In the genomic region with DNA sequence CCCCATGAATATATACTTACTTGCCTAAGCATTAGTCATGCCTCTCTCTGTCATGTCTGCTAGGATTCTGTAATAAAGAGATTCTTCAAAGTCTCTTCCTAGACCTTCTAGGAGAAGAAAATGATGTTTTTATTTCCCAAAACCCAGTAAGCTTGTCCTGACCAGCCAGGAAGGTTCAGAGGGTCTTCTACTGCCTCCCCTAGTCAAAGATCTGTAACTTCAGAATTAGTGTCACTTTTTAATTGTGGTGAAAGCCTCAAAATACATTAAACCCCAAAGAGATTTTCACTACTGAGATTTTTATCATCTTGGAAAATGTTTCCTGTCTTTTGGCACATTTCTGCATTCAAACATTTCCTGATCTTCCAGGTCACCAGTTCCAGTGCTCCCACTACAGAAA, we compare ENCODE assay signal across 1 cellular context.
TF ChIP-seq lines count a peak whose summit lies in the region.

No MANE protein-coding gene starts in this region.

TF ChIP-seq in GM12878, 131 proteins besides CTCF, POLR2A, EP300 and RAD21 (continued from another document):
- TF ChIP-seq, protein P1, sequence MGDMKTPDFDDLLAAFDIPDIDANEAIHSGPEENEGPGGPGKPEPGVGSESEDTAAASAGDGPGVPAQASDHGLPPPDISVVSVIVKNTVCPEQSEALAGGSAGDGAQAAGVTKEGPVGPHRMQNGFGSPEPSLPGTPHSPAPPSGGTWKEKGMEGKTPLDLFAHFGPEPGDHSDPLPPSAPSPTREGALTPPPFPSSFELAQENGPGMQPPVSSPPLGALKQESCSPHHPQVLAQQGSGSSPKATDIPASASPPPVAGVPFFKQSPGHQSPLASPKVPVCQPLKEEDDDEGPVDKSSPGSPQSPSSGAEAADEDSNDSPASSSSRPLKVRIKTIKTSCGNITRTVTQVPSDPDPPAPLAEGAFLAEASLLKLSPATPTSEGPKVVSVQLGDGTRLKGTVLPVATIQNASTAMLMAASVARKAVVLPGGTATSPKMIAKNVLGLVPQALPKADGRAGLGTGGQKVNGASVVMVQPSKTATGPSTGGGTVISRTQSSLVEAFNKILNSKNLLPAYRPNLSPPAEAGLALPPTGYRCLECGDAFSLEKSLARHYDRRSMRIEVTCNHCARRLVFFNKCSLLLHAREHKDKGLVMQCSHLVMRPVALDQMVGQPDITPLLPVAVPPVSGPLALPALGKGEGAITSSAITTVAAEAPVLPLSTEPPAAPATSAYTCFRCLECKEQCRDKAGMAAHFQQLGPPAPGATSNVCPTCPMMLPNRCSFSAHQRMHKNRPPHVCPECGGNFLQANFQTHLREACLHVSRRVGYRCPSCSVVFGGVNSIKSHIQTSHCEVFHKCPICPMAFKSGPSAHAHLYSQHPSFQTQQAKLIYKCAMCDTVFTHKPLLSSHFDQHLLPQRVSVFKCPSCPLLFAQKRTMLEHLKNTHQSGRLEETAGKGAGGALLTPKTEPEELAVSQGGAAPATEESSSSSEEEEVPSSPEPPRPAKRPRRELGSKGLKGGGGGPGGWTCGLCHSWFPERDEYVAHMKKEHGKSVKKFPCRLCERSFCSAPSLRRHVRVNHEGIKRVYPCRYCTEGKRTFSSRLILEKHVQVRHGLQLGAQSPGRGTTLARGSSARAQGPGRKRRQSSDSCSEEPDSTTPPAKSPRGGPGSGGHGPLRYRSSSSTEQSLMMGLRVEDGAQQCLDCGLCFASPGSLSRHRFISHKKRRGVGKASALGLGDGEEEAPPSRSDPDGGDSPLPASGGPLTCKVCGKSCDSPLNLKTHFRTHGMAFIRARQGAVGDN (IDR thresholded peaks at IDR 0.05) = 0 out of 2 replicates have a peak, but pooled peaks have one; percentile 1
- TF ChIP-seq, protein P2, sequence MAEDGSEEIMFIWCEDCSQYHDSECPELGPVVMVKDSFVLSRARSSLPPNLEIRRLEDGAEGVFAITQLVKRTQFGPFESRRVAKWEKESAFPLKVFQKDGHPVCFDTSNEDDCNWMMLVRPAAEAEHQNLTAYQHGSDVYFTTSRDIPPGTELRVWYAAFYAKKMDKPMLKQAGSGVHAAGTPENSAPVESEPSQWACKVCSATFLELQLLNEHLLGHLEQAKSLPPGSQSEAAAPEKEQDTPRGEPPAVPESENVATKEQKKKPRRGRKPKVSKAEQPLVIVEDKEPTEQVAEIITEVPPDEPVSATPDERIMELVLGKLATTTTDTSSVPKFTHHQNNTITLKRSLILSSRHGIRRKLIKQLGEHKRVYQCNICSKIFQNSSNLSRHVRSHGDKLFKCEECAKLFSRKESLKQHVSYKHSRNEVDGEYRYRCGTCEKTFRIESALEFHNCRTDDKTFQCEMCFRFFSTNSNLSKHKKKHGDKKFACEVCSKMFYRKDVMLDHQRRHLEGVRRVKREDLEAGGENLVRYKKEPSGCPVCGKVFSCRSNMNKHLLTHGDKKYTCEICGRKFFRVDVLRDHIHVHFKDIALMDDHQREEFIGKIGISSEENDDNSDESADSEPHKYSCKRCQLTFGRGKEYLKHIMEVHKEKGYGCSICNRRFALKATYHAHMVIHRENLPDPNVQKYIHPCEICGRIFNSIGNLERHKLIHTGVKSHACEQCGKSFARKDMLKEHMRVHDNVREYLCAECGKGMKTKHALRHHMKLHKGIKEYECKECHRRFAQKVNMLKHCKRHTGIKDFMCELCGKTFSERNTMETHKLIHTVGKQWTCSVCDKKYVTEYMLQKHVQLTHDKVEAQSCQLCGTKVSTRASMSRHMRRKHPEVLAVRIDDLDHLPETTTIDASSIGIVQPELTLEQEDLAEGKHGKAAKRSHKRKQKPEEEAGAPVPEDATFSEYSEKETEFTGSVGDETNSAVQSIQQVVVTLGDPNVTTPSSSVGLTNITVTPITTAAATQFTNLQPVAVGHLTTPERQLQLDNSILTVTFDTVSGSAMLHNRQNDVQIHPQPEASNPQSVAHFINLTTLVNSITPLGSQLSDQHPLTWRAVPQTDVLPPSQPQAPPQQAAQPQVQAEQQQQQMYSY (CRISPR knock-in tag; IDR thresholded peaks at IDR 0.05) = no peak
- TF ChIP-seq SMC3 (IDR thresholded peaks at IDR 0.05; ENCODE audit: borderline replicate concordance, low read length) (peak; percentile 23; the same call in 1 of the 2 replicates), PML (IDR thresholded peaks at IDR 0.05; ENCODE audit: low read length) (0 out of 2 replicates have a peak, but pooled peaks have one; percentile 7), BRCA1 (IDR thresholded peaks at IDR 0.05; ENCODE audit: low read depth, low read length) (no peak), SUPT20H (IDR thresholded peaks at IDR 0.05; ENCODE audit: borderline replicate concordance, control insufficient read depth, low read depth, low read length) (no peak)
